15 cellular contexts compared by ENCODE assay signal in genomic region chr2:178829299-178829698, GRCh38. TPM values are rescaled to one million over a fixed set of nuclear protein-coding genes. Genes with fewer than 3 reads are reported as not detected.
DNase-seq lines count a peak whose midpoint lies in the region; ATAC-seq, FAIRE-seq and TF ChIP-seq lines count a peak whose summit lies in the region.
"Had no signal": no experiment of that assay in that cellular context is flagged by ENCODE, and none has a peak within 500 bp of the region (broad histone marks: within the 10 kb centered on the region; RNA-seq: fewer than 3 reads in every experiment).

No MANE protein-coding gene starts in this region.

- H3K4me1 ChIP-seq in ACC112 (ENCODE audit: control insufficient read depth, insufficient read depth, low read length, unreplicated experiment) (peaks cover 3% of the 10 kb centered on the region), kidney (ENCODE audit: control insufficient read depth in 1 of 2, insufficient read depth in 1 of 2, low read depth in 1 of 2, low read length in 2 of 2) (no peaks in the 10 kb centered on the region)
- H3K4me1 ChIP-seq: breast epithelium had no signal

- no peaks in the 10 kb centered on the region for H3K79me2 ChIP-seq in ACC112 (ENCODE audit: control insufficient read depth, insufficient read depth, low read length, unreplicated experiment)

- DNase-seq in EH (ENCODE audit: low read depth), result peak; percentile 7
- peak; percentile 34 for DNase-seq in RPMI8226
- DNase-seq in iris pigment epithelial cell (ENCODE audit: low read depth), result peak; percentile 26
- DNase-seq in NCI-H2196 treated with DMSO at 0.1 percent for 48 hours (lab: John Stamatoyannopoulos, UW; ENCODE audit: unreplicated experiment), result no peak
- no peak for DNase-seq in urothelium cell line (ENCODE audit: low spot score)
- no peak for DNase-seq in kidney
- DNase-seq: activated CD4-positive, alpha-beta T cell treated with anti-CD3 and anti-CD28 coated beads, Interleukin-2, amount 50 U/mL, for 1 hour; left colon; NCI-H2081 treated with DMSO at 0.1 percent for 48 hours; substantia nigra; T-helper 17 cell had no signal

- no peaks in the 10 kb centered on the region for H3K27me3 ChIP-seq in ACC112 (ENCODE audit: insufficient read depth, low read length)
- H3K27me3 ChIP-seq: breast epithelium had no signal

- no peak overlapping the region for H3K27ac ChIP-seq in ACC112 (ENCODE audit: low read depth, low read length)
- no peak overlapping the region for H3K27ac ChIP-seq in kidney (ENCODE audit: low read depth in 2 of 2, low read length in 2 of 2)
- H3K27ac ChIP-seq: breast epithelium had no signal

- FAIRE-seq in urothelium cell line (lab: Jason Lieb, UNC) (no peak), kidney (lab: Jason Lieb, UNC) (no peak)
- FAIRE-seq: endometrium had no signal

- no peak for TF ChIP-seq CTCF in kidney (IDR thresholded peaks at IDR 0.05; ENCODE audit: borderline replicate concordance, extremely low read depth, insufficient read depth)

- peak overlapping the region; percentile 18 for H2AFZ ChIP-seq in ACC112 (ENCODE audit: low read length, unreplicated experiment)

- ATAC-seq in HG03378 (IDR thresholded peaks at IDR 0.05; ENCODE audit: unreplicated experiment), result no peak
- ATAC-seq: left colon, T-helper 17 cell had no signal

- H3K4me3 ChIP-seq in ACC112 (ENCODE audit: low read depth, low read length) (no peak overlapping the region), kidney (ENCODE audit: low read length in 2 of 2) (no peak overlapping the region)
- H3K4me3 ChIP-seq: breast epithelium had no signal

- no peaks in the 10 kb centered on the region for H3K36me3 ChIP-seq in ACC112 (ENCODE audit: insufficient read depth, low read length)
- H3K36me3 ChIP-seq in kidney (ENCODE audit: control insufficient read depth in 1 of 2, insufficient read depth in 2 of 2, low read length in 2 of 2), result no peaks in the 10 kb centered on the region
- H3K36me3 ChIP-seq: breast epithelium had no signal

- intact Hi-C loops in kidney (cut with DNase I), result no loop called here

- no peaks in the 10 kb centered on the region for H3K9me3 ChIP-seq in kidney (ENCODE audit: control insufficient read depth in 1 of 2, low read length in 2 of 2)
- H3K9me3 ChIP-seq: breast epithelium had no signal

- H3K9ac ChIP-seq in kidney (ENCODE audit: low read length in 2 of 2), result no peak overlapping the region

RNA-seq across cellular contexts. Expression of gene TTN, which starts 22.1 kb away (rescaled TPM):
- 3.6 TPM for total RNA-seq in kidney
- polyA plus RNA-seq in kidney (ENCODE audit: insufficient read depth, low read depth, low replicate concordance), result 0.02 TPM

Comparison
In these comparisons a context has a peak if more than half of its experiments do, and no peak if none do; other contexts are left out.
1. DNase-seq: peak in EH (single experiment), RPMI8226 (single experiment) and iris pigment epithelial cell (single experiment); none in NCI-H2196 treated with DMSO at 0.1 percent for 48 hours (single experiment), urothelium cell line (single experiment) and kidney (single experiment).